ENCODE assay signal across 8 cellular contexts in the genomic region with DNA sequence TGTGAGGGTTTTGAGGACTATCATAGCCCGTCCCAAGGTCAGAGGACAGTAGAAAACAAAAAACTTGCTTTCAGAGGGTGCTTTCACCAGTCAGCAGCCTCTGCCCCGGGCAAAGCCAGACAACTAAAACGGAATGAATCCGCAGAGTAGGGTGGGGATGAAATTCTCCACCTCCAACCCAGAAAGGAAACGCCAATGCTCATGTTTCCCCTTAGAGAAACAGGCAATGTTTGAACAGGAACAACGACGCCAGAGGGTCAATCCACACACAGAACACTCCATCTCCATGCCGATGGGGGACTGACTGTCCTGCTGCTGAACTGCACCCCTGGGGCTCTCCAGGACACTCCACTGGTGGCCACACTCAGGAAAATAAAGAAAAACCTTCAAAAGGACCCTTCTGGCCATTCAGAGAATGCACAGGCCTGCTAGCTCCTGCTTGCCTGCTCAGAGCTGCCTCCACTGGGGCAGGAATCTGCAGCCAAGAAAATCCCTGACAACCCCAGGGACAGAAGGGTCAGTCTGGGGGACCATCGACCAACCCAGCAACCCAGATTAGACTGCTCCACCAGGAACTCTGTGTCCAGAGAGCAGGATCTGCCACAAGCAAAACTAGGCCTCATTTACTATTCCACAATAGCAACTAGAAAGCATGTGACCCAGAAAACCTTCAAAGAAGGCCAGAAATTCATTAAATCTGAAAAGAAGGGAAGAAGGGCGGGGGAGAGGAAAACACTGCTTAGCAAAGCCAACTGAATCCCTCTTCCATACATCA.
A peak's percentile ranks its signal among the peaks of the same experiment; 100 is the strongest.
DNase-seq lines count a peak whose midpoint lies in the region; ATAC-seq, FAIRE-seq and TF ChIP-seq lines count a peak whose summit lies in the region.

No MANE protein-coding gene starts in this region.

- no peaks in the 10 kb centered on the region for H3K36me3 ChIP-seq in RWPE2 (ENCODE audit: low read depth)
- no peaks in the 10 kb centered on the region for H3K36me3 ChIP-seq in endothelial cell of umbilical vein (ENCODE audit: control insufficient read depth in 2 of 2, extremely low read depth in 1 of 2, insufficient read depth in 2 of 2, low read length in 2 of 2)
- H3K36me3 ChIP-seq in psoas muscle (ENCODE audit: insufficient read depth in 1 of 2, low read depth in 1 of 2), result no peaks in the 10 kb centered on the region

- peak overlapping the region; percentile 91 for H2AFZ ChIP-seq in endothelial cell of umbilical vein (ENCODE audit: low read depth, low read length)

- no peaks in the 10 kb centered on the region for H3K9me1 ChIP-seq in endothelial cell of umbilical vein (replicated peaks; ENCODE audit: control insufficient read depth, extremely low read depth, insufficient read depth, low read length)

- WGBS in psoas muscle, 3 donors, result 65 to 71% (median 65%) methylated on average over 10 of the region's 10 CpGs

- TF ChIP-seq POLR2A in endothelial cell of umbilical vein (IDR thresholded peaks at IDR 0.05; ENCODE audit: low read depth, low read length), result no peak

- no peaks in the 10 kb centered on the region for H3K27me3 ChIP-seq in RWPE2 (ENCODE audit: insufficient read depth, poor library complexity, severe bottlenecking)
- no peaks in the 10 kb centered on the region for H3K27me3 ChIP-seq in endothelial cell of umbilical vein (ENCODE audit: control insufficient read depth in 2 of 2, insufficient read depth in 2 of 2, low read length in 2 of 2)
- no peaks in the 10 kb centered on the region for H3K27me3 ChIP-seq in psoas muscle (ENCODE audit: insufficient read depth in 3 of 3, low read length in 2 of 3)

- H3K4me1 ChIP-seq in RWPE2 (ENCODE audit: insufficient read depth, poor library complexity, severe bottlenecking) (peaks cover 13% of the 10 kb centered on the region), endothelial cell of umbilical vein (ENCODE audit: control insufficient read depth, extremely low read depth, insufficient read depth, low read length) (peaks cover 28% of the 10 kb centered on the region), psoas muscle (peaks cover 7% of the 10 kb centered on the region)

- POLR2A ChIA-PET in endothelial cell of umbilical vein (lab: Charles Lee), result no interaction called here

- H3K9ac ChIP-seq in endothelial cell of umbilical vein (replicated peaks; ENCODE audit: extremely low read depth, insufficient read depth, low read length), result peak overlapping the region; percentile 11

- FAIRE-seq in endothelial cell of umbilical vein (lab: Jason Lieb, UNC), result peak; percentile 24

- BruUV-seq in endothelial cell of umbilical vein (replicated peaks; lab: Mats Ljungman, UMichigan), result no TSS peak

- ATAC-seq in RWPE2 (ENCODE audit: low read depth), result no peak
- ATAC-seq in psoas muscle, result no peak
- ATAC-seq in GM18861 (IDR thresholded peaks at IDR 0.05; ENCODE audit: unreplicated experiment), result no peak
- no peak for ATAC-seq in HG03520 (IDR thresholded peaks at IDR 0.05; ENCODE audit: unreplicated experiment)
- no peak for ATAC-seq in HG02981 (IDR thresholded peaks at IDR 0.05; ENCODE audit: unreplicated experiment)

- dilution Hi-C loops in endothelial cell of umbilical vein (cut with MboI; ENCODE audit: extremely low pct_ligation_motif_present, low sequenced_read_pairs), result no loop called here

- no peak for DNase-seq in RWPE2 (ENCODE audit: low spot score)
- DNase-seq in endothelial cell of umbilical vein (ENCODE audit: low read depth, low spot score), result peak; percentile 53
- DNase-seq in psoas muscle, result no peak
- DNase-seq in NCI-H128 (lab: John Stamatoyannopoulos, UW; ENCODE audit: unreplicated experiment), result no peak

- no peaks in the 10 kb centered on the region for H3K9me3 ChIP-seq in RWPE2 (ENCODE audit: severe bottlenecking)
- no peaks in the 10 kb centered on the region for H3K9me3 ChIP-seq in endothelial cell of umbilical vein (replicated peaks; ENCODE audit: control insufficient read depth, insufficient read depth, low read length)
- no peaks in the 10 kb centered on the region for H3K9me3 ChIP-seq in psoas muscle

- TF ChIP-seq CTCF in RWPE2 (IDR thresholded peaks at IDR 0.05; ENCODE audit: poor library complexity, severe bottlenecking), result no peak
- TF ChIP-seq CTCF in endothelial cell of umbilical vein (IDR thresholded peaks at IDR 0.05; ENCODE audit: extremely low read depth in 1 of 2, insufficient read depth in 1 of 2, low read depth in 1 of 2, low read length in 2 of 2), result no peak
- TF ChIP-seq CTCF in psoas muscle (IDR thresholded peaks at IDR 0.05), result no peak

- intact Hi-C loops in endothelial cell of umbilical vein (cut with micrococcal nuclease) (loop anchor here (2.0 kb wide), 1 partner anchor 36 kb away; no protein-coding TSS in a partner anchor), psoas muscle (cut with DNase I) (loop anchor here in 1 of 2 donors (5.0 kb wide), 1 partner anchor 35 kb away; no protein-coding TSS in a partner anchor)

- H3K4me3 ChIP-seq in GM08714 (ENCODE audit: low read length) (peak overlapping the region; percentile 1; the same call in 1 of the 2 replicates), RWPE2 (ENCODE audit: severe bottlenecking) (no peak overlapping the region), endothelial cell of umbilical vein (replicated peaks in 1 of 3; ENCODE audit: insufficient read depth in 1 of 3, low read depth in 1 of 3, low read length in 3 of 3) (no peak overlapping the region), psoas muscle (no peak overlapping the region)

- H4K20me1 ChIP-seq in endothelial cell of umbilical vein (replicated peaks; ENCODE audit: control insufficient read depth, extremely low read depth, insufficient read depth, low read length), result no peaks in the 10 kb centered on the region

- CTCF ChIA-PET in endothelial cell of umbilical vein (lab: Charles Lee), result interaction anchor here (0.8 to 1.5 kb wide), 4 partner anchors 15 to 71 kb away, joined by 3 to 11 read pairs (median 6); no protein-coding TSS in a partner anchor

- H3K27ac ChIP-seq in RWPE2 (ENCODE audit: poor library complexity, severe bottlenecking) (peak overlapping the region; percentile 82), endothelial cell of umbilical vein (ENCODE audit: insufficient read depth, low read depth, low read length) (peak overlapping the region; percentile 82), psoas muscle (peak overlapping the region; percentile 41)

- no peaks in the 10 kb centered on the region for H3K79me2 ChIP-seq in endothelial cell of umbilical vein (ENCODE audit: control insufficient read depth, insufficient read depth, low read length)

- peak overlapping the region; percentile 0 for H3K4me2 ChIP-seq in endothelial cell of umbilical vein (ENCODE audit: insufficient read depth, low read length)

TF ChIP-seq in endothelial cell of umbilical vein, 7 proteins besides CTCF, POLR2A, EP300 and RAD21:
- TF ChIP-seq, protein P1, sequence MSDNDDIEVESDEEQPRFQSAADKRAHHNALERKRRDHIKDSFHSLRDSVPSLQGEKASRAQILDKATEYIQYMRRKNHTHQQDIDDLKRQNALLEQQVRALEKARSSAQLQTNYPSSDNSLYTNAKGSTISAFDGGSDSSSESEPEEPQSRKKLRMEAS (IDR thresholded peaks at IDR 0.05; ENCODE audit: insufficient read depth, insufficient read length), result no peak
- no peak for TF ChIP-seq EZH2 (IDR thresholded peaks at IDR 0.05; ENCODE audit: borderline replicate concordance, low read depth, low read length, severe bottlenecking)
- no peak for TF ChIP-seq MYC (IDR thresholded peaks at IDR 0.05; ENCODE audit: low read depth, low read length)
- TF ChIP-seq GATA2 (IDR thresholded peaks at IDR 0.05; ENCODE audit: insufficient read depth, insufficient read length, low read depth, low read length), result no peak
